ENCODE assay signal across 29 cellular contexts in genomic region chrX:9431281-9431680, GRCh38.
"Had no signal": no experiment of that assay in that cellular context is flagged by ENCODE, and none has a peak within 500 bp of the region (broad histone marks: within the 10 kb centered on the region; RNA-seq: fewer than 3 reads in every experiment).

No MANE protein-coding gene starts in this region.

- FAIRE-seq: colon had no signal

- ATAC-seq: activated CD4-positive, CD25-positive, alpha-beta regulatory T cell treated with anti-CD3 and anti-CD28 coated beads, Interleukin-2, amount 50 U/mL, for 24 hours; activated CD8-positive, alpha-beta T cell treated with anti-CD3 and anti-CD28 coated beads for 36 hours; activated T-cell treated with anti-CD3 and anti-CD28 coated beads, Interleukin-2, amount 50 U/mL, for 4 hours; activated T-helper 17 cell treated with anti-CD3 and anti-CD28 coated beads, Interleukin-2, amount 50 U/mL, for 72 hours; effector memory CD8-positive, alpha-beta T cell; heart left ventricle; T-cell had no signal

- H3K4me3 ChIP-seq: heart left ventricle had no signal

- DNase-seq: activated B cell treated with CpG ODN at 0.5 μM for 24 hours; activated CD4-positive, alpha-beta T cell treated with anti-CD3 and anti-CD28 coated beads for 48 hours; activated CD4-positive, alpha-beta T cell treated with anti-CD3 and anti-CD28 coated beads, Interleukin-2, amount 50 U/mL, for 1 hour; activated CD4-positive, alpha-beta T cell treated with anti-CD3 and anti-CD28 coated beads, Interleukin-2, amount 50 U/mL, for 48 hours; activated CD8-positive, alpha-beta memory T cell treated with anti-CD3 and anti-CD28 coated beads for 24 hours; activated CD8-positive, alpha-beta T cell treated with anti-CD3 and anti-CD28 coated beads for 36 hours; activated effector memory CD4-positive, alpha-beta T cell treated with Interleukin-2 at 50 U/mL for 16 hours; activated gamma-delta T cell treated with Interleukin-2 at 50 U/mL for 16 hours; activated naive CD4-positive, alpha-beta T cell treated with anti-CD3 and anti-CD28 coated beads, Interleukin-2, amount 50 U/mL, for 16 hours; activated naive CD4-positive, alpha-beta T cell treated with Interleukin-2 at 50 U/mL for 16 hours; activated T-cell treated with anti-CD3 and anti-CD28 coated beads, Interleukin-2, amount 50 U/mL, for 4 hours; amniotic stem cell; anterior cingulate cortex; brain microvascular endothelial cell; caudate nucleus; cortex of kidney; dermis blood vessel endothelial cell; effector CD4-positive, alpha-beta T cell; effector memory CD8-positive, alpha-beta T cell; foreskin melanocyte; heart left ventricle; SW 1271; T-cell; T1000; WERI-Rb-1 had no signal

- H3K27ac ChIP-seq: brain microvascular endothelial cell, epithelial cell of prostate, heart left ventricle, WERI-Rb-1 had no signal

- H3K4me1 ChIP-seq: heart left ventricle had no signal
